Comparison of ENCODE assay signal across 23 cellular contexts in the genomic region with DNA sequence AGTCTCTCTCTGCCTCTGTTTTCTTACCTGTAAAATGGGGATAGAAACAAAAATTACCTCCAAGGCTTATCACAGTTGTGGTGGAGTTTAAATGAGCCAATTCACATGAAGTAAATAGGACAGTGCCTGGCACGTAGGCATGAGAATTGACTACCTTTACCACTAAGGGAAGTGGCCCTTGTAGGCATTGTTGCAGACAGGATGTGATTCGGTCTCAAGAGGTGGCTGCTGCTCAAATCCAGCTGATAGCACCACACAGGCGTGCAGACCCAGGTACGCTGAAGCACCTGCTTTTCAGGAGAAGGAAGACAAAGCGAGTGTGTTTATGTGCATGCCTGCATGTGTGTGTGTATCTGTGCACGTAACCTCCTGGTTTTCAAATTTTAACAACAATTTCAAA.
DNase-seq lines count a peak whose midpoint lies in the region; FAIRE-seq and TF ChIP-seq lines count a peak whose summit lies in the region.
"Had no signal": no experiment of that assay in that cellular context is flagged by ENCODE, and none has a peak within 500 bp of the region (broad histone marks: within the 10 kb centered on the region; RNA-seq: fewer than 3 reads in every experiment).

No MANE protein-coding gene starts in this region.

- H3K27ac ChIP-seq in spleen (no peak overlapping the region), kidney (ENCODE audit: low read depth in 2 of 2, low read length in 2 of 2) (no peak overlapping the region), PC-9 (no peak overlapping the region)
- H3K27ac ChIP-seq: C4-2B, GM23248, Peyer's patch, SJSA1 had no signal

- CTCF ChIA-PET in activated CD4-positive, alpha-beta T cell treated with anti-CD3 and anti-CD28 coated beads, Interleukin-2, amount 10 ng/mL, durations not matched to agents 7 days and 5 days (lab: Charles Lee) = no interaction called here
- CTCF ChIA-PET in PC-9 (lab: Charles Lee) = no interaction called here

- TF ChIP-seq POLR2A in spleen (IDR thresholded peaks at IDR 0.05) = no peak

- H3K4me3 Mint-ChIP-seq in activated CD4-positive, alpha-beta T cell treated with anti-CD3 and anti-CD28 coated beads, Interleukin-2, amount 10 ng/mL, durations not matched to agents 7 days and 5 days = no peak overlapping the region
- H3K4me3 Mint-ChIP-seq: CD8-positive, alpha-beta memory T cell had no signal

- H3K36me3 Mint-ChIP-seq in activated CD4-positive, alpha-beta T cell treated with anti-CD3 and anti-CD28 coated beads, Interleukin-2, amount 10 ng/mL, durations not matched to agents 7 days and 5 days (ENCODE audit: low read depth) = no peaks in the 10 kb centered on the region
- H3K36me3 Mint-ChIP-seq: CD8-positive, alpha-beta memory T cell had no signal

- peak; percentile 82 for FAIRE-seq in HTR-8/SVneo (lab: Jason Lieb, UNC)
- no peak for FAIRE-seq in kidney (lab: Jason Lieb, UNC)
- FAIRE-seq: D721Med, GM12892 had no signal

- H3K4me1 Mint-ChIP-seq in activated CD4-positive, alpha-beta T cell treated with anti-CD3 and anti-CD28 coated beads, Interleukin-2, amount 10 ng/mL, durations not matched to agents 7 days and 5 days = peaks cover 15% of the 10 kb centered on the region
- H3K4me1 Mint-ChIP-seq: CD8-positive, alpha-beta memory T cell had no signal

- WGBS in spleen, 5 donors = 69 to 78% (median 70%) methylated on average over 6 of the region's 6 CpGs

- no peaks in the 10 kb centered on the region for H3K9me2 ChIP-seq in PC-9 (ENCODE audit: insufficient read depth)

- no peak overlapping the region for H3K27ac Mint-ChIP-seq in activated CD4-positive, alpha-beta T cell treated with anti-CD3 and anti-CD28 coated beads, Interleukin-2, amount 10 ng/mL, durations not matched to agents 7 days and 5 days

- peaks cover 45% of the 10 kb centered on the region for H3K27me3 Mint-ChIP-seq in activated CD4-positive, alpha-beta T cell treated with anti-CD3 and anti-CD28 coated beads, Interleukin-2, amount 10 ng/mL, durations not matched to agents 7 days and 5 days

- peaks cover 3% of the 10 kb centered on the region for H3K9me3 Mint-ChIP-seq in activated CD4-positive, alpha-beta T cell treated with anti-CD3 and anti-CD28 coated beads, Interleukin-2, amount 10 ng/mL, durations not matched to agents 7 days and 5 days

- H3K79me2 ChIP-seq in PC-9 (ENCODE audit: low read depth) = no peaks in the 10 kb centered on the region

- H2AFZ ChIP-seq in PC-9 = no peak overlapping the region
- H2AFZ ChIP-seq: GM23248 had no signal

- no peaks in the 10 kb centered on the region for H3F3A ChIP-seq in PC-9 (ENCODE audit: insufficient read depth, low read depth)

- no peak for TF ChIP-seq CTCF in spleen (IDR thresholded peaks at IDR 0.05 in 8 of 11, conservative IDR thresholded peaks at IDR 0.05 in 3 of 11)
- TF ChIP-seq CTCF in kidney (IDR thresholded peaks at IDR 0.05; ENCODE audit: borderline replicate concordance, extremely low read depth, insufficient read depth) = no peak
- no peak for TF ChIP-seq CTCF in PC-9 (conservative IDR thresholded peaks at IDR 0.05)

- H4K20me1 ChIP-seq in PC-9 (ENCODE audit: insufficient read depth) = no peaks in the 10 kb centered on the region

- H3K27me3 ChIP-seq in spleen (replicated peaks in 1 of 7) (peaks cover 0 to 47% (median 5%) of the 10 kb centered on the region in 7 donors), PC-9 (ENCODE audit: insufficient read depth, low read depth) (peaks cover 36% of the 10 kb centered on the region)
- H3K27me3 ChIP-seq: Peyer's patch, SJSA1 had no signal

- H3K4me3 ChIP-seq in spleen = no peak overlapping the region
- no peak overlapping the region for H3K4me3 ChIP-seq in kidney (ENCODE audit: low read length in 2 of 2)
- no peak overlapping the region for H3K4me3 ChIP-seq in PC-9
- H3K4me3 ChIP-seq: GM23248, HAP-1, Peyer's patch, SJSA1 had no signal

- DNase-seq in activated CD4-positive, alpha-beta T cell treated with anti-CD3 and anti-CD28 coated beads, Interleukin-2, amount 10 ng/mL, durations not matched to agents 7 days and 5 days = peak; percentile 15
- DNase-seq in activated CD4-positive, alpha-beta T cell treated with anti-CD3 and anti-CD28 coated beads, Interleukin-2, amount 50 U/mL, for 4 hours = no peak
- no peak for DNase-seq in HTR-8/SVneo (ENCODE audit: insufficient read length, low spot score)
- DNase-seq in NCI-H774 (lab: John Stamatoyannopoulos, UW) = peak; percentile 59
- peak; percentile 17 for DNase-seq in spleen
- no peak for DNase-seq in posterior cingulate gyrus
- DNase-seq in kidney = no peak
- DNase-seq in PC-9 = no peak
- DNase-seq: CD8-positive, alpha-beta memory T cell; DND-41; GM23248; KG1; NCI-H1092; NCI-H1436; NCI-H187 treated with DMSO at 0.1 percent for 48 hours; NCI-H2171; NCI-H446 treated with DMSO at 0.1 percent for 48 hours; Peyer's patch had no signal

- no peak overlapping the region for H3K4me2 ChIP-seq in PC-9

- H3K9me3 ChIP-seq in spleen (peaks cover 0 to 8% (median 0%) of the 10 kb centered on the region in 8 donors), kidney (ENCODE audit: control insufficient read depth in 1 of 2, low read length in 2 of 2) (peaks cover 0 to 3% of the 10 kb centered on the region in 2 donors), PC-9 (ENCODE audit: insufficient read depth, low read depth) (peaks cover 7% of the 10 kb centered on the region; the same call in 1 of the 2 replicates)
- H3K9me3 ChIP-seq: Peyer's patch, SJSA1 had no signal

- no peaks in the 10 kb centered on the region for H3K4me1 ChIP-seq in spleen
- H3K4me1 ChIP-seq in kidney (ENCODE audit: control insufficient read depth in 1 of 2, insufficient read depth in 1 of 2, low read depth in 1 of 2, low read length in 2 of 2) = no peaks in the 10 kb centered on the region
- H3K4me1 ChIP-seq in PC-9 (replicated peaks; ENCODE audit: insufficient read depth) = no peaks in the 10 kb centered on the region; the same call in 1 of the 2 replicates
- H3K4me1 ChIP-seq: HAP-1, Peyer's patch, SJSA1 had no signal

- H3K36me3 ChIP-seq in spleen (no peaks in the 10 kb centered on the region), kidney (ENCODE audit: control insufficient read depth in 1 of 2, insufficient read depth in 2 of 2, low read length in 2 of 2) (peaks cover 0 to 9% of the 10 kb centered on the region in 2 donors), PC-9 (ENCODE audit: low read depth) (no peaks in the 10 kb centered on the region)
- H3K36me3 ChIP-seq: HAP-1, Peyer's patch, SJSA1 had no signal

- no peak overlapping the region for H3K9ac ChIP-seq in kidney (ENCODE audit: low read length in 2 of 2)
- H3K9ac ChIP-seq: GM23248 had no signal

- BruUV-seq in PC-9 (replicated peaks; lab: Mats Ljungman, UMichigan) = no TSS peak

- intact Hi-C loops in spleen (cut with DNase I; ENCODE audit: low total_unique reads) = no loop called here
- intact Hi-C loops in posterior cingulate gyrus (cut with DNase I) = no loop called here
- intact Hi-C loops in kidney (cut with DNase I) = loop anchor here (10.0 kb wide), 1 partner anchor 238 kb away; no protein-coding TSS in a partner anchor
- intact Hi-C loops in PC-9 (cut with micrococcal nuclease; ENCODE audit: unreplicated experiment) = no loop called here

- POLR2A ChIA-PET in activated CD4-positive, alpha-beta T cell treated with anti-CD3 and anti-CD28 coated beads, Interleukin-2, amount 10 ng/mL, durations not matched to agents 7 days and 5 days (lab: Charles Lee) = no interaction called here
- POLR2A ChIA-PET in PC-9 (lab: Charles Lee; ENCODE audit: unreplicated experiment) = no interaction called here

Comparison
In these comparisons a context has a peak if more than half of its experiments do, and no peak if none do; other contexts are left out.
1. DNase-seq: peak in activated CD4-positive, alpha-beta T cell treated with anti-CD3 and anti-CD28 coated beads, Interleukin-2, amount 10 ng/mL, durations not matched to agents 7 days and 5 days (single experiment), NCI-H774 (single experiment) and spleen (single experiment); none in activated CD4-positive, alpha-beta T cell treated with anti-CD3 and anti-CD28 coated beads, Interleukin-2, amount 50 U/mL, for 4 hours (0 of 2), HTR-8/SVneo (single experiment), posterior cingulate gyrus (0 of 10), kidney (single experiment) and PC-9 (0 of 2).